ENCODE assay signal across 25 cellular contexts in genomic region chr17:14205380-14205779, GRCh38. TPM values are rescaled to one million over a fixed set of nuclear protein-coding genes. Genes with fewer than 3 reads are reported as not detected.
DNase-seq lines count a peak whose midpoint lies in the region; ATAC-seq, FAIRE-seq and TF ChIP-seq lines count a peak whose summit lies in the region.
"Had no signal": no experiment of that assay in that cellular context is flagged by ENCODE, and none has a peak within 500 bp of the region (broad histone marks: within the 10 kb centered on the region; RNA-seq: fewer than 3 reads in every experiment).

No MANE protein-coding gene starts in this region.

- H3K4me3 Mint-ChIP-seq in activated CD4-positive, alpha-beta T cell treated with anti-CD3 and anti-CD28 coated beads, Interleukin-2, amount 10 ng/mL, durations not matched to agents 24 days and 14 days, result peak overlapping the region; percentile 69
- H3K4me3 Mint-ChIP-seq in dendritic cell treated with granulocyte-macrophage colony-stimulating factor and Interleukin-4, amounts not matched to agents 40 ng/mL and 50 ng/mL, for 4 days, result no peak overlapping the region
- no peak overlapping the region for H3K4me3 Mint-ChIP-seq in mesothelial cell of epicardium
- H3K4me3 Mint-ChIP-seq: endodermal cell had no signal

- H3K9me3 ChIP-seq in liver (ENCODE audit: control insufficient read depth in 4 of 4, low read length in 3 of 4), result no peaks in the 10 kb centered on the region
- H3K9me3 ChIP-seq in HepG2 (ENCODE audit: low read length), result no peaks in the 10 kb centered on the region
- H3K9me3 ChIP-seq in stomach, result no peaks in the 10 kb centered on the region
- H3K9me3 ChIP-seq: SJSA1 had no signal

- H3K27me3 Mint-ChIP-seq in activated CD4-positive, alpha-beta T cell treated with anti-CD3 and anti-CD28 coated beads, Interleukin-2, amount 10 ng/mL, durations not matched to agents 24 days and 14 days, result no peaks in the 10 kb centered on the region
- H3K27me3 Mint-ChIP-seq in dendritic cell treated with granulocyte-macrophage colony-stimulating factor and Interleukin-4, amounts not matched to agents 40 ng/mL and 50 ng/mL, for 4 days, result no peaks in the 10 kb centered on the region
- H3K27me3 Mint-ChIP-seq in mesothelial cell of epicardium (ENCODE audit: low read depth), result peaks cover 5% of the 10 kb centered on the region

- H4K20me1 ChIP-seq in HepG2 (ENCODE audit: insufficient read depth, low read length), result no peaks in the 10 kb centered on the region

- TF ChIP-seq EP300 in HepG2 (IDR thresholded peaks at IDR 0.05; ENCODE audit: low read depth in 2 of 2, low read length in 2 of 2) (no peak), HepG2 (CRISPR knock-in tag; IDR thresholded peaks at IDR 0.05; ENCODE audit: borderline replicate concordance) (no peak), stomach (IDR thresholded peaks at IDR 0.05) (no peak)

- no peaks in the 10 kb centered on the region for H3K79me2 ChIP-seq in HepG2 (ENCODE audit: insufficient read depth, low read length)

- TF ChIP-seq CTCF in liver (IDR thresholded peaks at IDR 0.05; ENCODE audit: low read depth, low read length, missing input control) (no peak), HepG2 (CRISPR knock-in tag; IDR thresholded peaks at IDR 0.05) (no peak), stomach (IDR thresholded peaks at IDR 0.05) (no peak), mesothelial cell of epicardium (IDR thresholded peaks at IDR 0.05; ENCODE audit: unreplicated experiment) (no peak)

- DNase-seq in activated CD4-positive, alpha-beta T cell treated with anti-CD3 and anti-CD28 coated beads, Interleukin-2, amount 10 ng/mL, durations not matched to agents 24 days and 14 days, result peak; percentile 53
- no peak for DNase-seq in activated CD4-positive, alpha-beta T cell treated with anti-CD3 and anti-CD28 coated beads for 48 hours
- DNase-seq in HepG2 (ENCODE audit: low spot score), result no peak
- no peak for DNase-seq in stomach
- no peak for DNase-seq in mesothelial cell of epicardium (ENCODE audit: low spot score in 2 of 2, unreplicated experiment in 2 of 2)
- no peak for DNase-seq in C1 segment of cervical spinal cord (lab: John Stamatoyannopoulos, UW)
- DNase-seq: aorta, DMS 273 treated with DMSO at 0.1 percent for 48 hours, endodermal cell, GM23248, MV-4-11, NCI-H1694 treated with DMSO at 0.1 percent for 48 hours, NCI-H82 had no signal

- no peak for FAIRE-seq in HepG2 (lab: Jason Lieb, UNC)
- FAIRE-seq: A204.1, G401.6, K562 had no signal

- BruUV-seq in HepG2 (replicated peaks; lab: Mats Ljungman, UMichigan), result no TSS peak

- H3K27me3 ChIP-seq in liver (ENCODE audit: control insufficient read depth in 4 of 4, insufficient read depth in 4 of 4, low read length in 3 of 4) (no peaks in the 10 kb centered on the region), HepG2 (ENCODE audit: control insufficient read depth in 1 of 2, insufficient read depth in 2 of 2, low read length in 2 of 2) (no peaks in the 10 kb centered on the region), stomach (no peaks in the 10 kb centered on the region)
- H3K27me3 ChIP-seq: SJSA1 had no signal

- in situ Hi-C loops in HepG2 (cut with HindIII; ENCODE audit: extremely low pct_ligation_motif_present, low pct_unique_long_range_greater_than_20kb), result no loop called here

- CTCF ChIA-PET in HepG2 (lab: Yijun Ruan, JAX; ENCODE audit: low intra/inter-chr PET ratio, low total read pairs), result no interaction called here

- 96% methylated on average over 10 of the region's 10 CpGs for WGBS in liver
- 97% methylated on average over 4 of the region's 10 CpGs for WGBS in HepG2 (ENCODE audit: low lambda C conversion rate)
- WGBS in stomach, 5 donors, result 94 to 98% (median 97%) methylated on average over 9 to 10 of the region's 10 CpGs

- TF ChIP-seq POLR2A in HepG2 (IDR thresholded peaks at IDR 0.05; ENCODE audit: insufficient read depth in 1 of 2, low read depth in 2 of 2, low read length in 2 of 2) (no peak), stomach (IDR thresholded peaks at IDR 0.05) (no peak)

- H3K27ac ChIP-seq in liver (ENCODE audit: low read depth in 1 of 2, low read length in 2 of 2) (peak overlapping the region; percentile 72 to 78), HepG2 (ENCODE audit: extremely low read length, insufficient read depth, low read length) (no peak overlapping the region), stomach (peak overlapping the region in 4 of 5 donors; percentile 29 to 64 (median 50))
- H3K27ac ChIP-seq: GM23248, PC-9, SJSA1 had no signal

- H3K9ac ChIP-seq in liver (ENCODE audit: low read depth in 1 of 2, low read length in 2 of 2) (no peak overlapping the region), HepG2 (ENCODE audit: insufficient read depth, low read depth, low read length) (no peak overlapping the region)
- H3K9ac ChIP-seq: GM23248 had no signal

- H3K4me3 ChIP-seq in liver (ENCODE audit: low read depth in 1 of 3, low read length in 3 of 3) (no peak overlapping the region), HepG2 (replicated peaks in 1 of 3; ENCODE audit: insufficient read depth in 1 of 3, low read depth in 2 of 3, low read length in 3 of 3) (no peak overlapping the region), stomach (no peak overlapping the region)
- H3K4me3 ChIP-seq: GM23248, K562, PC-9, SJSA1 had no signal

- no peak overlapping the region for H2AFZ ChIP-seq in HepG2 (ENCODE audit: low read length)
- H2AFZ ChIP-seq: GM23248, PC-9 had no signal

- H3K27ac Mint-ChIP-seq in activated CD4-positive, alpha-beta T cell treated with anti-CD3 and anti-CD28 coated beads, Interleukin-2, amount 10 ng/mL, durations not matched to agents 24 days and 14 days, result peak overlapping the region; percentile 81
- peak overlapping the region; percentile 14 for H3K27ac Mint-ChIP-seq in dendritic cell treated with granulocyte-macrophage colony-stimulating factor and Interleukin-4, amounts not matched to agents 40 ng/mL and 50 ng/mL, for 4 days
- H3K27ac Mint-ChIP-seq in mesothelial cell of epicardium, result no peak overlapping the region
- H3K27ac Mint-ChIP-seq: endodermal cell had no signal

- intact Hi-C loops in activated CD4-positive, alpha-beta T cell treated with anti-CD3 and anti-CD28 coated beads, Interleukin-2, amount 10 ng/mL, durations not matched to agents 24 days and 14 days (cut with micrococcal nuclease), result no loop called here
- intact Hi-C loops in HepG2 (cut with micrococcal nuclease; ENCODE audit: unreplicated experiment) (loop anchor here (5.0 to 10.0 kb wide), 2 partner anchors 69 to 92 kb away; no protein-coding TSS in a partner anchor), stomach (cut with DNase I; ENCODE audit: low total_unique reads) (no loop called here)
- intact Hi-C loops in dendritic cell treated with granulocyte-macrophage colony-stimulating factor and Interleukin-4, amounts not matched to agents 40 ng/mL and 50 ng/mL, for 4 days (cut with micrococcal nuclease), result no loop called here

- H3K36me3 ChIP-seq in liver (ENCODE audit: control insufficient read depth in 4 of 4, insufficient read depth in 3 of 4, low read depth in 1 of 4, low read length in 3 of 4) (peaks cover 0 to 3% (median 1%) of the 10 kb centered on the region in 4 donors), HepG2 (replicated peaks in 1 of 2; ENCODE audit: control insufficient read depth in 1 of 2, insufficient read depth in 2 of 2, low read length in 2 of 2) (peaks cover 5 to 12% of the 10 kb centered on the region in 2 experiments), stomach (peaks cover 5 to 37% (median 25%) of the 10 kb centered on the region in 4 donors)

- TF ChIP-seq RAD21 in liver (IDR thresholded peaks at IDR 0.05) (no peak), HepG2 (CRISPR knock-in tag; IDR thresholded peaks at IDR 0.05) (no peak)

- no peaks in the 10 kb centered on the region for H3K9me3 Mint-ChIP-seq in activated CD4-positive, alpha-beta T cell treated with anti-CD3 and anti-CD28 coated beads, Interleukin-2, amount 10 ng/mL, durations not matched to agents 24 days and 14 days
- H3K9me3 Mint-ChIP-seq in dendritic cell treated with granulocyte-macrophage colony-stimulating factor and Interleukin-4, amounts not matched to agents 40 ng/mL and 50 ng/mL, for 4 days, result no peaks in the 10 kb centered on the region
- no peaks in the 10 kb centered on the region for H3K9me3 Mint-ChIP-seq in mesothelial cell of epicardium
- H3K9me3 Mint-ChIP-seq: endodermal cell had no signal

- H3K4me2 ChIP-seq in HepG2 (ENCODE audit: low read depth, low read length), result no peak overlapping the region

- no peak for ATAC-seq in HepG2
- ATAC-seq: K562 had no signal

- POLR2A ChIA-PET in HepG2 (lab: Yijun Ruan, JAX), result no interaction called here

- H3K4me1 ChIP-seq in liver (ENCODE audit: control insufficient read depth in 4 of 4, insufficient read depth in 4 of 4, low read length in 3 of 4) (peaks cover 8 to 24% (median 15%) of the 10 kb centered on the region in 4 donors), HepG2 (ENCODE audit: insufficient read depth, low read length) (peaks cover 24% of the 10 kb centered on the region), stomach (peaks cover 23 to 58% (median 35%) of the 10 kb centered on the region in 4 donors)

- peaks cover 66% of the 10 kb centered on the region for H3K4me1 Mint-ChIP-seq in activated CD4-positive, alpha-beta T cell treated with anti-CD3 and anti-CD28 coated beads, Interleukin-2, amount 10 ng/mL, durations not matched to agents 24 days and 14 days
- H3K4me1 Mint-ChIP-seq in dendritic cell treated with granulocyte-macrophage colony-stimulating factor and Interleukin-4, amounts not matched to agents 40 ng/mL and 50 ng/mL, for 4 days (ENCODE audit: low read depth), result peaks cover 31% of the 10 kb centered on the region
- peaks cover 16% of the 10 kb centered on the region for H3K4me1 Mint-ChIP-seq in mesothelial cell of epicardium

- H3K36me3 Mint-ChIP-seq in activated CD4-positive, alpha-beta T cell treated with anti-CD3 and anti-CD28 coated beads, Interleukin-2, amount 10 ng/mL, durations not matched to agents 24 days and 14 days (ENCODE audit: low read depth), result peaks cover 48% of the 10 kb centered on the region
- H3K36me3 Mint-ChIP-seq in dendritic cell treated with granulocyte-macrophage colony-stimulating factor and Interleukin-4, amounts not matched to agents 40 ng/mL and 50 ng/mL, for 4 days (ENCODE audit: low read depth), result peaks cover 68% of the 10 kb centered on the region
- peaks cover 17% of the 10 kb centered on the region for H3K36me3 Mint-ChIP-seq in mesothelial cell of epicardium

RNA-seq across cellular contexts. Expression of gene CDRT15, which starts 31.3 kb away (rescaled TPM):
- total RNA-seq in activated CD4-positive, alpha-beta T cell treated with anti-CD3 and anti-CD28 coated beads, Interleukin-2, amount 10 ng/mL, durations not matched to agents 24 days and 14 days, result not detected in 2 replicates
- total RNA-seq in liver (not detected), HepG2 (2016; rRNA removed; fragmentation: Illumina TruSeq; extraction: Trizol) (not detected in 2 replicates), stomach (not detected), mesothelial cell of epicardium (not detected in 3 replicates)
- polyA plus RNA-seq in liver (under 1 TPM in 1 of 2 donors, not detected in 1; 0.40 TPM), HepG2 (2011; rRNA removed) (not detected in 2 replicates), stomach (not detected)
- total RNA-seq in HepG2 (2016; cell fraction: cytosol; rRNA removed; fragmentation: Illumina TruSeq; extraction: Trizol; ENCODE audit: low read depth), result not detected in 2 replicates
- not detected in 2 replicates for total RNA-seq in HepG2 (2016; cell fraction: insoluble cytoplasmic fraction; rRNA removed; fragmentation: Illumina TruSeq; extraction: Trizol)
- total RNA-seq in HepG2 (2016; cell fraction: membrane; rRNA removed; fragmentation: Illumina TruSeq; extraction: Trizol), result not detected in 2 replicates
- not detected in 2 replicates for total RNA-seq in HepG2 (2016; cell fraction: nucleus; rRNA removed; fragmentation: Illumina TruSeq; extraction: Trizol)
- not detected in 2 replicates for polyA plus RNA-seq in HepG2 (2011; cell fraction: cytosol; rRNA removed)
- polyA plus RNA-seq in HepG2 (2011; cell fraction: nucleus; rRNA removed), result not detected in 2 replicates
- polyA plus RNA-seq in HepG2 (2012), result 0.27 TPM in 1 of 2 replicates, not detected in the other
- polyA plus RNA-seq in HepG2 (2016; cell fraction: cytosol; fragmentation: Illumina TruSeq; extraction: Trizol; ENCODE audit: low read depth), result not detected in 2 replicates
- polyA plus RNA-seq in HepG2 (2016; cell fraction: insoluble cytoplasmic fraction; fragmentation: Illumina TruSeq; extraction: Trizol; ENCODE audit: low read depth), result not detected in 2 replicates
- not detected in 2 replicates for polyA plus RNA-seq in HepG2 (2016; cell fraction: membrane; fragmentation: Illumina TruSeq; extraction: Trizol; ENCODE audit: low read depth)
- not detected in 2 replicates for polyA plus RNA-seq in HepG2 (2016; cell fraction: nucleus; fragmentation: Illumina TruSeq; extraction: Trizol; ENCODE audit: insufficient read depth, low read depth)
- polyA minus RNA-seq in HepG2 (2011; rRNA and poly(A)+ RNA removed; ENCODE audit: low replicate concordance), result not detected in 2 replicates
- polyA minus RNA-seq in HepG2 (2011; cell fraction: cytosol; rRNA and poly(A)+ RNA removed), result not detected in 2 replicates
- not detected in 2 replicates for polyA minus RNA-seq in HepG2 (2011; cell fraction: nucleus; rRNA and poly(A)+ RNA removed)
- total RNA-seq: aorta, endodermal cell, fibroblast of lung, GM23248, K562, lower leg skin, osteoblast, PC-9, SJSA1, urinary bladder had no signal
- polyA plus RNA-seq: aorta, BJ, fibroblast of lung, GM23248, K562, urinary bladder had no signal
